8 cellular contexts compared by ENCODE assay signal in genomic region chr17:78378225-78379133, GRCh38. TPM values are rescaled to one million over a fixed set of nuclear protein-coding genes. Genes with fewer than 3 reads are reported as not detected.
A peak's percentile ranks its signal among the peaks of the same experiment; 100 is the strongest.
DNase-seq lines count a peak whose midpoint lies in the region; ATAC-seq lines count a peak whose summit lies in the region.

PGS1 (plus strand) TSS chr17:78378649; CDS start chr17:78378666, 17 bp downstream.

- peak within 1 kb of the TSS; percentile 80 for H3K27ac ChIP-seq in caudate nucleus (ENCODE audit: low read depth, low read length)

- peak; percentile 30 for DNase-seq in DMS153 treated with DMSO at 0.1 percent for 48 hours (lab: John Stamatoyannopoulos, UW; ENCODE audit: unreplicated experiment)
- peak; percentile 92 for DNase-seq in H7
- DNase-seq in NCI-H2171 (lab: John Stamatoyannopoulos, UW): peak; percentile 64
- peak; percentile 68 to 78 (median 76) for DNase-seq in activated CD4-positive, CD25-positive, alpha-beta regulatory T cell (lab: John Stamatoyannopoulos, UW)
- DNase-seq in caudate nucleus (lab: John Stamatoyannopoulos, UW): peak in 55 of 61 donors; percentile 16 to 84 (median 68)
- peak; percentile 75 for DNase-seq in iris pigment epithelial cell (ENCODE audit: low read depth)
- peak; percentile 78 for DNase-seq in stimulated activated CD4-positive, alpha-beta T cell treated with anti-CD3 and anti-CD28 coated beads, Interleukin-12 subunit alpha, Interleukin-12 subunit beta, amount 100 ng/mL, for 4 hours

- no peaks in the 10 kb centered on the region for H3K27me3 ChIP-seq in H7 (ENCODE audit: control insufficient read depth, insufficient read depth, low read length)

- H3K4me3 ChIP-seq in H7 (ENCODE audit: insufficient read depth, low read depth, low read length): peak within 1 kb of the TSS; percentile 96

- no peaks in the 10 kb centered on the region for H3K36me3 ChIP-seq in H7 (replicated peaks; ENCODE audit: control insufficient read depth, insufficient read depth, low read length)

- no peak for ATAC-seq in HG02852 (IDR thresholded peaks at IDR 0.05; ENCODE audit: unreplicated experiment)

RNA-seq across cellular contexts. Expression of gene PGS1, which starts in this region (rescaled TPM):
- total RNA-seq in H7 (2014; rRNA removed; shearing (Covaris generic)): 63.7 and 71.8 TPM in 2 replicates

Comparison
In these comparisons a context has a peak if more than half of its experiments do, and no peak if none do; other contexts are left out.
1. DNase-seq: peak in every context shown above with its lines; median percentile 92 in H7; 78 in stimulated activated CD4-positive, alpha-beta T cell treated with anti-CD3 and anti-CD28 coated beads, Interleukin-12 subunit alpha, Interleukin-12 subunit beta, amount 100 ng/mL, for 4 hours; 76 in activated CD4-positive, CD25-positive, alpha-beta regulatory T cell; 75 in iris pigment epithelial cell; 68 in caudate nucleus; 64 in NCI-H2171; 30 in DMS153 treated with DMSO at 0.1 percent for 48 hours.